ENCODE assay signal across 17 cellular contexts in genomic region chr3:186214670-186215069, GRCh38.
DNase-seq lines count a peak whose midpoint lies in the region; ATAC-seq and TF ChIP-seq lines count a peak whose summit lies in the region.
"Had no signal": no experiment of that assay in that cellular context is flagged by ENCODE, and none has a peak within 500 bp of the region (broad histone marks: within the 10 kb centered on the region; RNA-seq: fewer than 3 reads in every experiment).

No MANE protein-coding gene starts in this region.

- H3K79me2 ChIP-seq in KMS-11 (ENCODE audit: insufficient read depth, low read depth), result no peaks in the 10 kb centered on the region

- H2AFZ ChIP-seq in KMS-11 (ENCODE audit: low read depth), result no peak overlapping the region

- peak overlapping the region; percentile 71 for H3K4me2 ChIP-seq in KMS-11

- no peak for ATAC-seq in HG02623 (IDR thresholded peaks at IDR 0.05; ENCODE audit: unreplicated experiment)
- ATAC-seq: CD8-positive, alpha-beta T cell had no signal

- DNase-seq in A172 (ENCODE audit: low spot score), result peak; percentile 14
- peak; percentile 66 for DNase-seq in RPMI7951 (ENCODE audit: low read depth)
- DNase-seq in fibroblast of mammary gland (ENCODE audit: low read depth), result peak; percentile 40
- no peak for DNase-seq in dorsolateral prefrontal cortex
- DNase-seq in AG08396 (ENCODE audit: low spot score), result no peak
- DNase-seq in NCI-H82 (lab: John Stamatoyannopoulos, UW), result no peak
- DNase-seq: ACHN; CD8-positive, alpha-beta T cell; COR-L47; DMS153; DMS79 treated with DMSO at 0.1 percent for 48 hours; GDM1; HFFc6 had no signal

- no peak overlapping the region for H3K27ac ChIP-seq in KMS-11
- no peak overlapping the region for H3K27ac ChIP-seq in dorsolateral prefrontal cortex
- H3K27ac ChIP-seq: 22Rv1 had no signal

- H3K9ac ChIP-seq in KMS-11, result no peak overlapping the region

- intact Hi-C loops in dorsolateral prefrontal cortex (cut with DNase I), result loop anchor here in 1 of 2 donors (5.0 kb wide), 2 partner anchors 107 to 167 kb away; partner anchors contain the start of gene ETV5

- no peak overlapping the region for H3K4me3 ChIP-seq in KMS-11 (IDR thresholded peaks at IDR 0.05; ENCODE audit: insufficient read depth, low read depth, low read length)
- no peak overlapping the region for H3K4me3 ChIP-seq in fibroblast of mammary gland (ENCODE audit: control insufficient read depth, low read depth, low read length)
- no peak overlapping the region for H3K4me3 ChIP-seq in dorsolateral prefrontal cortex
- H3K4me3 ChIP-seq: HAP-1 had no signal

- no peaks in the 10 kb centered on the region for H4K20me1 ChIP-seq in KMS-11 (ENCODE audit: insufficient read depth)

- TF ChIP-seq CTCF in KMS-11 (conservative IDR thresholded peaks at IDR 0.05; ENCODE audit: low read depth, low read length) (no peak), fibroblast of mammary gland (conservative IDR thresholded peaks at IDR 0.05; ENCODE audit: control insufficient read depth, insufficient read depth, low read depth, low read length) (no peak), dorsolateral prefrontal cortex (IDR thresholded peaks at IDR 0.05 in 54 of 56, conservative IDR thresholded peaks at IDR 0.05 in 2 of 56; ENCODE audit: low read depth in 1 of 56, partially characterized antibody in 56 of 56) (no peak)

- H3K27me3 ChIP-seq in KMS-11 (ENCODE audit: insufficient read depth, low read depth) (no peaks in the 10 kb centered on the region; the same call in 1 of the 2 replicates), dorsolateral prefrontal cortex (no peaks in the 10 kb centered on the region)

- peaks cover 100% of the 10 kb centered on the region for H3K4me1 ChIP-seq in KMS-11 (ENCODE audit: low read depth, poor library complexity, severe bottlenecking)

- no peaks in the 10 kb centered on the region for H3K36me3 ChIP-seq in KMS-11 (ENCODE audit: insufficient read depth)
- H3K36me3 ChIP-seq: HAP-1 had no signal

Comparison
In these comparisons a context has a peak if more than half of its experiments do, and no peak if none do; other contexts are left out.
1. DNase-seq: peak in A172 (single experiment), RPMI7951 (single experiment) and fibroblast of mammary gland (single experiment); none in dorsolateral prefrontal cortex (0 of 10), AG08396 (single experiment) and NCI-H82 (single experiment).